ENCODE assay signal across 1 cellular context in genomic region chr12:111761099-111761498, GRCh38.
TF ChIP-seq lines count a peak whose summit lies in the region.

No MANE protein-coding gene starts in this region.

TF ChIP-seq in H1, 55 proteins besides CTCF, POLR2A, EP300 and RAD21 (continued from another document):
- TF ChIP-seq CHD7 (IDR thresholded peaks at IDR 0.05; ENCODE audit: insufficient replicate concordance, low read length) (no peak), TBP (IDR thresholded peaks at IDR 0.05; ENCODE audit: low read depth, low read length) (no peak), GTF2F1 (IDR thresholded peaks at IDR 0.05; ENCODE audit: borderline replicate concordance, low read depth, low read length) (no peak), CEBPB (IDR thresholded peaks at IDR 0.05; ENCODE audit: low read depth, low read length) (no peak), NANOG (IDR thresholded peaks at IDR 0.05; ENCODE audit: insufficient read depth, low read depth, low read length, poor library complexity, severe bottlenecking) (no peak), TCF12 (IDR thresholded peaks at IDR 0.05; ENCODE audit: low read depth, low read length) (no peak), SP4 (IDR thresholded peaks at IDR 0.05; ENCODE audit: low read length) (no peak), SP2 (IDR thresholded peaks at IDR 0.05; ENCODE audit: low read length) (no peak), SIX5 (IDR thresholded peaks at IDR 0.05; ENCODE audit: low read depth, low read length) (no peak), SIN3A (conservative IDR thresholded peaks at IDR 0.05 in 1 of 2, IDR thresholded peaks at IDR 0.05 in 1 of 2; ENCODE audit: low read depth in 1 of 2, low read length in 2 of 2) (no peak), SP1 (IDR thresholded peaks at IDR 0.05; ENCODE audit: low read depth, low read length) (no peak), BCL11A (IDR thresholded peaks at IDR 0.05; ENCODE audit: low read depth in 2 of 2, low read length in 2 of 2) (no peak), RXRA (IDR thresholded peaks at IDR 0.05; ENCODE audit: insufficient read depth, low read depth, low read length) (no peak)
